1 cellular context compared by ENCODE assay signal in genomic region chr9:111870774-111871542, GRCh38.
TF ChIP-seq lines count a peak whose summit lies in the region.

No MANE protein-coding gene starts in this region.

TF ChIP-seq in HepG2, 621 proteins besides CTCF, POLR2A, EP300 and RAD21:
- TF ChIP-seq SRSF9 (IDR thresholded peaks at IDR 0.05; ENCODE audit: borderline replicate concordance, insufficient read depth, low read depth, low read length, poor library complexity, severe bottlenecking) (no peak), DRAP1 (CRISPR knock-in tag; IDR thresholded peaks at IDR 0.05) (no peak), ZNF580 (CRISPR knock-in tag; IDR thresholded peaks at IDR 0.05; ENCODE audit: borderline replicate concordance, low read depth) (no peak), ZNF12 (CRISPR knock-in tag; IDR thresholded peaks at IDR 0.05) (peak; percentile 80; the same call in 1 of the 2 replicates)
TF ChIP-seq in HepG2: peak in this region for 1.
